In the genomic region with DNA sequence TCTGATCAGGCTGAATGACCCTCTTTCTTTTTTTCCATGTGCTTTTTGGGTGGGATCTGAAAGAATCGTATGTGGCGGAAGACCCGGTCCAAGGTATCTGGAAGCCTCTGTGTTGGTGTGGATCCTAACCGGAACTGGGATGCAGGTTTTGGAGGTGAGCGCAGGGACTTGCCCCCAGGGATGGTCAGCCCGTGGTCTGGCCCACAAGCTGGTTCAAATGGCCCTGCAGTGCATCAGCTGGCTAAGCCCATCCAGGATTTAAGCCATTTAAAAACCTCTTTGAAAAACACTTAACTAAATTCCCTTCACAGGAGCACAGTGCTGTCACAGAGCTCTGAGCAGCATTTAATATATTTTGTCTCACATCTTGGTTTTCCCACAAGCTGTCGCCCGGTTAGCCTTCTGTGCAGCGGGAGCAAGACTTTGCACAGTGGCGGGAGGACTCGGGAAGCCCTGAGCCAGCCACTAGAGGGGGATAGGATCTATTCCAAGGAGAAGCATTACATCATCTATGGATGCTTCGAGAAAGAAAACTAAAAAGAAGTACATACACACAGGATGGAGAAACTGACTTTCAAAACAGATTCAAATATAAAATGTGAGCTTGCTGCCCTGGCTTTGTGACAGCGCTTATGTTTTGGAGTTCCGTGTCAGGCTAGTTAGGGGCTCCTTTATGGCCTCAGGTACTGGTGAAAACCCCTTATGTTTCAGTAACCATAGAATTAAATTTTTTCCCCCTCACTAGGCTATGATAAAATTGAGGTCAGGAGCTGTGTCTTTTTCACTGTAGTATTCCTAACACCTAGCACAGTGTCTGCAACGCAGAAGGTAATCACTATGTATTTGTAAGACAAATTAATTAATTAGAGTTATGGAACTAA, we compare ENCODE assay signal across 8 cellular contexts. TPM values are rescaled to one million over a fixed set of nuclear protein-coding genes. Genes with fewer than 3 reads are reported as not detected.
DNase-seq lines count a peak whose midpoint lies in the region; ATAC-seq and TF ChIP-seq lines count a peak whose summit lies in the region.

No MANE protein-coding gene starts in this region.

- DNase-seq in BJ (ENCODE audit: low read depth) (no peak), left cardiac atrium (peak; percentile 63), gastrocnemius medialis (peak in 1 of 2 donors; percentile 29), DMS114 treated with DMSO at 0.1 percent for 48 hours (lab: John Stamatoyannopoulos, UW; ENCODE audit: unreplicated experiment) (no peak), mesenteric fat pad (ENCODE audit: low spot score) (no peak)

- no peaks in the 10 kb centered on the region for H3K9me3 Mint-ChIP-seq in activated T-helper 17 cell treated with anti-CD3 and anti-CD28 coated beads, Interleukin-2, amount 50 U/mL, for 72 hours

- TF ChIP-seq CTCF in BJ (IDR thresholded peaks at IDR 0.05; ENCODE audit: insufficient read depth, low read depth, low read length) = peak; percentile 62
- peak; percentile 21 to 54 (median 37) for TF ChIP-seq CTCF in gastrocnemius medialis (IDR thresholded peaks at IDR 0.05 in 4 of 5, conservative IDR thresholded peaks at IDR 0.05 in 1 of 5)

- no peak for TF ChIP-seq EP300 in Ishikawa (IDR thresholded peaks at IDR 0.05; ENCODE audit: borderline replicate concordance)

- intact Hi-C loops in left cardiac atrium (cut with DNase I) = no loop called here
- intact Hi-C loops in gastrocnemius medialis (cut with DNase I; ENCODE audit: low total_unique reads) = loop anchor here (2.0 to 5.0 kb wide), 3 partner anchors 74 to 209 kb away; a partner anchor contains a TSS

- H3K36me3 ChIP-seq in BJ (ENCODE audit: control insufficient read depth, insufficient read depth, low read length) (no peaks in the 10 kb centered on the region), gastrocnemius medialis (no peaks in the 10 kb centered on the region)

- no peak for ATAC-seq in activated T-helper 17 cell treated with anti-CD3 and anti-CD28 coated beads, Interleukin-2, amount 50 U/mL, for 72 hours (replicated peaks)
- ATAC-seq in left cardiac atrium (peak; percentile 70 to 76), gastrocnemius medialis (peak; percentile 59 to 62), HG03354 (IDR thresholded peaks at IDR 0.05; ENCODE audit: poor library complexity, severe bottlenecking, unreplicated experiment) (no peak)

- no peak overlapping the region for H3K4me3 ChIP-seq in BJ (ENCODE audit: low read depth, low read length)
- H3K4me3 ChIP-seq in gastrocnemius medialis = no peak overlapping the region

- peak; percentile 45 for TF ChIP-seq RAD21 in Ishikawa (IDR thresholded peaks at IDR 0.05; ENCODE audit: low read depth)

- H3K36me3 Mint-ChIP-seq in activated T-helper 17 cell treated with anti-CD3 and anti-CD28 coated beads, Interleukin-2, amount 50 U/mL, for 72 hours (ENCODE audit: low read depth) = no peaks in the 10 kb centered on the region

- H3K9me3 ChIP-seq in gastrocnemius medialis = no peaks in the 10 kb centered on the region

- POLR2A ChIA-PET in BJ (lab: Charles Lee) = no interaction called here

- CTCF ChIA-PET in BJ (lab: Yijun Ruan, JAX) = interaction anchor here (0.6 to 2.2 kb wide), 14 partner anchors 9 to 408 kb away, joined by 3 to 11 read pairs (median 4); a partner anchor contains a TSS

- peaks cover 3 to 13% of the 10 kb centered on the region in 2 donors for H3K4me1 ChIP-seq in gastrocnemius medialis

- peaks cover 3% of the 10 kb centered on the region for H3K27me3 Mint-ChIP-seq in activated T-helper 17 cell treated with anti-CD3 and anti-CD28 coated beads, Interleukin-2, amount 50 U/mL, for 72 hours

- no peak overlapping the region for H3K27ac ChIP-seq in gastrocnemius medialis

- H3K27me3 ChIP-seq in BJ (ENCODE audit: control insufficient read depth, insufficient read depth, low read length) = no peaks in the 10 kb centered on the region
- peaks cover 27 to 39% (median 34%) of the 10 kb centered on the region in 3 donors for H3K27me3 ChIP-seq in gastrocnemius medialis

- H3K4me1 Mint-ChIP-seq in activated T-helper 17 cell treated with anti-CD3 and anti-CD28 coated beads, Interleukin-2, amount 50 U/mL, for 72 hours = peaks cover 17% of the 10 kb centered on the region

- H3K27ac Mint-ChIP-seq in activated T-helper 17 cell treated with anti-CD3 and anti-CD28 coated beads, Interleukin-2, amount 50 U/mL, for 72 hours = peak overlapping the region; percentile 93

- in situ Hi-C loops in gastrocnemius medialis (cut with MboI; ENCODE audit: low sequenced_read_pairs in 4 of 4) = no loop called here

- H3K4me3 Mint-ChIP-seq in activated T-helper 17 cell treated with anti-CD3 and anti-CD28 coated beads, Interleukin-2, amount 50 U/mL, for 72 hours = peak overlapping the region; percentile 67

- TF ChIP-seq POLR2A in gastrocnemius medialis (IDR thresholded peaks at IDR 0.05) = no peak

TF ChIP-seq in Ishikawa, 13 proteins besides CTCF, POLR2A, EP300 and RAD21:
- TF ChIP-seq CEBPB (IDR thresholded peaks at IDR 0.05) (no peak), EGR1 (IDR thresholded peaks at IDR 0.05) (no peak), YY1 (IDR thresholded peaks at IDR 0.05; ENCODE audit: low read depth) (no peak), ZBTB7A (IDR thresholded peaks at IDR 0.05; ENCODE audit: low read depth) (no peak), NFIC (IDR thresholded peaks at IDR 0.05) (no peak), CREB1 (IDR thresholded peaks at IDR 0.05; ENCODE audit: low read depth) (no peak), TAF1 (IDR thresholded peaks at IDR 0.05; ENCODE audit: low read depth) (no peak), TCF12 (IDR thresholded peaks at IDR 0.05; ENCODE audit: low read depth) (no peak), FOXM1 (IDR thresholded peaks at IDR 0.05; ENCODE audit: borderline replicate concordance, low read depth) (no peak), TEAD4 (IDR thresholded peaks at IDR 0.05) (no peak)
- TF ChIP-seq, protein P1, sequence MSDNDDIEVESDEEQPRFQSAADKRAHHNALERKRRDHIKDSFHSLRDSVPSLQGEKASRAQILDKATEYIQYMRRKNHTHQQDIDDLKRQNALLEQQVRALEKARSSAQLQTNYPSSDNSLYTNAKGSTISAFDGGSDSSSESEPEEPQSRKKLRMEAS (IDR thresholded peaks at IDR 0.05) = no peak
- TF ChIP-seq, protein P2, sequence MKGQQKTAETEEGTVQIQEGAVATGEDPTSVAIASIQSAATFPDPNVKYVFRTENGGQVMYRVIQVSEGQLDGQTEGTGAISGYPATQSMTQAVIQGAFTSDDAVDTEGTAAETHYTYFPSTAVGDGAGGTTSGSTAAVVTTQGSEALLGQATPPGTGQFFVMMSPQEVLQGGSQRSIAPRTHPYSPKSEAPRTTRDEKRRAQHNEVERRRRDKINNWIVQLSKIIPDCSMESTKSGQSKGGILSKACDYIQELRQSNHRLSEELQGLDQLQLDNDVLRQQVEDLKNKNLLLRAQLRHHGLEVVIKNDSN (IDR thresholded peaks at IDR 0.05) = no peak
TF ChIP-seq in Ishikawa: peak in this region for 0.

RNA-seq across cellular contexts. Expression of a gene that starts 11.3 kb away (rescaled TPM):
- not detected in 2 replicates for polyA plus RNA-seq in BJ (2011; rRNA removed)
- polyA minus RNA-seq in BJ (2011; rRNA and poly(A)+ RNA removed) = not detected in 2 replicates
- total RNA-seq in activated T-helper 17 cell treated with anti-CD3 and anti-CD28 coated beads, Interleukin-2, amount 50 U/mL, for 72 hours = under 1 TPM in 1 of 2 donors, not detected in 1; 0.56 TPM
- total RNA-seq in left cardiac atrium (under 1 TPM in 1 of 2 donors, not detected in 1; 0.38 TPM), gastrocnemius medialis (not detected), mesenteric fat pad (2.2 TPM)

RNA-seq across cellular contexts. Expression of a gene that starts 15.0 kb away (rescaled TPM):
- 52.5 and 54.9 TPM in 2 replicates for polyA plus RNA-seq in BJ (2011; rRNA removed)
- polyA minus RNA-seq in BJ (2011; rRNA and poly(A)+ RNA removed) = 20.9 and 33.1 TPM in 2 replicates
- 1 to 10 TPM in 1 of 2 donors, under 1 TPM in 1; 0.22 to 4.1 TPM for total RNA-seq in activated T-helper 17 cell treated with anti-CD3 and anti-CD28 coated beads, Interleukin-2, amount 50 U/mL, for 72 hours
- total RNA-seq in left cardiac atrium (1 to 10 TPM; 3.5 to 3.8 TPM), gastrocnemius medialis (not detected), mesenteric fat pad (3.2 TPM)

Comparison
In these comparisons a context has a peak if more than half of its experiments do, and no peak if none do; other contexts are left out.
1. ATAC-seq: peak in left cardiac atrium (2 of 2) and gastrocnemius medialis (2 of 2); none in activated T-helper 17 cell treated with anti-CD3 and anti-CD28 coated beads, Interleukin-2, amount 50 U/mL, for 72 hours (single experiment) and HG03354 (single experiment).